Comparison of ENCODE assay signal across 1 cellular context in genomic region chr11:66861051-66861773, GRCh38.
A peak's percentile ranks its signal among the peaks of the same experiment; 100 is the strongest.
TF ChIP-seq lines count a peak whose summit lies in the region.

No MANE protein-coding gene starts in this region.

TF ChIP-seq in K562, 482 proteins besides CTCF, POLR2A, EP300 and RAD21:
- TF ChIP-seq RBFOX2 (IDR thresholded peaks at IDR 0.05; ENCODE audit: low read depth, low read length) = peak; percentile 12; the same call in 1 of the 2 replicates
- TF ChIP-seq FIP1L1 (IDR thresholded peaks at IDR 0.05; ENCODE audit: low read depth, low read length, poor library complexity, severe bottlenecking) = peak; percentile 37
- no peak for TF ChIP-seq FOXP4 (CRISPR knock-in tag; IDR thresholded peaks at IDR 0.05; ENCODE audit: borderline replicate concordance)
- TF ChIP-seq CBFA2T3 (IDR thresholded peaks at IDR 0.05) = no peak
- TF ChIP-seq PURB (CRISPR knock-in tag; IDR thresholded peaks at IDR 0.05; ENCODE audit: low read depth) = no peak
- no peak for TF ChIP-seq PRPF4 (IDR thresholded peaks at IDR 0.05; ENCODE audit: insufficient read depth, low read depth, low read length, poor library complexity, severe bottlenecking)
- TF ChIP-seq NR4A1 (CRISPR knock-in tag; IDR thresholded peaks at IDR 0.05) = no peak
- TF ChIP-seq NR4A1 (tag; IDR thresholded peaks at IDR 0.05) = no peak
TF ChIP-seq in K562: peak in this region for 2.
